1 cellular context compared by ENCODE assay signal in genomic region chr20:43243672-43244269, GRCh38.
TF ChIP-seq lines count a peak whose summit lies in the region.

No MANE protein-coding gene starts in this region.

TF ChIP-seq in GM23338, 12 proteins besides CTCF, POLR2A, EP300 and RAD21 (continued from another document):
- no peak for TF ChIP-seq NANOG (IDR thresholded peaks at IDR 0.05; ENCODE audit: borderline replicate concordance)
TF ChIP-seq in GM23338: peak in this region for 0.
